8 cellular contexts compared by ENCODE assay signal in genomic region chr16:68022278-68022727, GRCh38. TPM values are rescaled to one million over a fixed set of nuclear protein-coding genes. Genes with fewer than 3 reads are reported as not detected.
A peak's percentile ranks its signal among the peaks of the same experiment; 100 is the strongest.
DNase-seq lines count a peak whose midpoint lies in the region; FAIRE-seq and TF ChIP-seq lines count a peak whose summit lies in the region.

No MANE protein-coding gene starts in this region.

- H3K9me3 ChIP-seq in esophagus muscularis mucosa (no peaks in the 10 kb centered on the region), parathyroid adenoma (ENCODE audit: control insufficient read depth, low read length) (no peaks in the 10 kb centered on the region)

- POLR2A ChIA-PET in RWPE1 (lab: Yijun Ruan, JAX; ENCODE audit: low non-redundant PET) = interaction anchor here (0.6 kb wide), 1 partner anchor 10 kb away, joined by 3 read pairs; no protein-coding TSS in a partner anchor

- peak overlapping the region; percentile 96 for H3K27ac Mint-ChIP-seq in activated CD4-positive, alpha-beta T cell treated with anti-CD3 and anti-CD28 coated beads, Interleukin-2, amount 10 ng/mL, durations not matched to agents 24 days and 14 days

- H3K4me1 Mint-ChIP-seq in activated CD4-positive, alpha-beta T cell treated with anti-CD3 and anti-CD28 coated beads, Interleukin-2, amount 10 ng/mL, durations not matched to agents 24 days and 14 days = peaks cover 21% of the 10 kb centered on the region

- peaks cover 29% of the 10 kb centered on the region for H3K36me3 Mint-ChIP-seq in activated CD4-positive, alpha-beta T cell treated with anti-CD3 and anti-CD28 coated beads, Interleukin-2, amount 10 ng/mL, durations not matched to agents 24 days and 14 days (ENCODE audit: low read depth)

- H3K4me3 ChIP-seq in esophagus muscularis mucosa = peak overlapping the region; percentile 74 to 97 (median 87)
- H3K4me3 ChIP-seq in parathyroid adenoma (ENCODE audit: low read depth, low read length) = peak overlapping the region; percentile 93

- no peaks in the 10 kb centered on the region for H3K9me3 Mint-ChIP-seq in activated CD4-positive, alpha-beta T cell treated with anti-CD3 and anti-CD28 coated beads, Interleukin-2, amount 10 ng/mL, durations not matched to agents 24 days and 14 days

- no peak for TF ChIP-seq EP300 in esophagus muscularis mucosa (IDR thresholded peaks at IDR 0.05)

- WGBS in esophagus muscularis mucosa = 54% methylated on average over 4 of the region's 19 CpGs

- H3K4me1 ChIP-seq in esophagus muscularis mucosa (peaks cover 26 to 37% (median 30%) of the 10 kb centered on the region in 4 donors), parathyroid adenoma (no peaks in the 10 kb centered on the region)

- FAIRE-seq in H54 (lab: Jason Lieb, UNC) = no peak

- no peak for TF ChIP-seq CTCF in RWPE1 (conservative IDR thresholded peaks at IDR 0.05; ENCODE audit: low read depth)
- TF ChIP-seq CTCF in esophagus muscularis mucosa (IDR thresholded peaks at IDR 0.05) = no peak
- no peak for TF ChIP-seq CTCF in parathyroid adenoma (IDR thresholded peaks at IDR 0.05)
- no peak for TF ChIP-seq CTCF in GM13977 (IDR thresholded peaks at IDR 0.05; ENCODE audit: extremely low read depth, insufficient read depth, missing control alignments)

- intact Hi-C loops in activated CD4-positive, alpha-beta T cell treated with anti-CD3 and anti-CD28 coated beads, Interleukin-2, amount 10 ng/mL, durations not matched to agents 24 days and 14 days (cut with micrococcal nuclease) = loop anchor here (2.0 to 5.0 kb wide), 3 partner anchors 30 to 85 kb away; partner anchors contain the start of genes PSMB10 and SLC12A4
- intact Hi-C loops in esophagus muscularis mucosa (cut with DNase I) = no loop called here

- H3K27me3 ChIP-seq in esophagus muscularis mucosa (no peaks in the 10 kb centered on the region), parathyroid adenoma (ENCODE audit: control insufficient read depth, insufficient read depth, low read length) (no peaks in the 10 kb centered on the region)

- H3K79me2 ChIP-seq in parathyroid adenoma = peaks cover 13% of the 10 kb centered on the region

- peak overlapping the region; percentile 55 for H3K9ac ChIP-seq in parathyroid adenoma

- H3K27ac ChIP-seq in RWPE1 (peak overlapping the region; percentile 70), esophagus muscularis mucosa (replicated peaks in 1 of 4) (peak overlapping the region; percentile 83 to 90 (median 86)), parathyroid adenoma (peak overlapping the region; percentile 87)

- peak overlapping the region; percentile 62 for H3K4me2 ChIP-seq in parathyroid adenoma (ENCODE audit: low read length)

- H3K36me3 ChIP-seq in esophagus muscularis mucosa (peaks cover 0 to 27% (median 13%) of the 10 kb centered on the region in 4 donors), parathyroid adenoma (ENCODE audit: control insufficient read depth, insufficient read depth, low read length) (no peaks in the 10 kb centered on the region)

- H2AFZ ChIP-seq in parathyroid adenoma = peak overlapping the region; percentile 99

- in situ Hi-C loops in GM13977 (cut with MboI; ENCODE audit: low pct_unique_long_range_greater_than_20kb, low sequenced_read_pairs, unreplicated experiment) = no loop called here

- peak overlapping the region; percentile 95 for H3K4me3 Mint-ChIP-seq in activated CD4-positive, alpha-beta T cell treated with anti-CD3 and anti-CD28 coated beads, Interleukin-2, amount 10 ng/mL, durations not matched to agents 24 days and 14 days

- TF ChIP-seq POLR2A in esophagus muscularis mucosa (IDR thresholded peaks at IDR 0.05; ENCODE audit: low read depth) (no peak), H54 (IDR thresholded peaks at IDR 0.05; ENCODE audit: low read depth, low read length) (no peak)

- CTCF ChIA-PET in RWPE1 (lab: Yijun Ruan, JAX) = interaction anchor here (0.6 to 1.1 kb wide), 3 partner anchors 19 to 52 kb away, joined by 3 to 7 read pairs (median 5); no protein-coding TSS in a partner anchor

- no peak for DNase-seq in activated CD4-positive, alpha-beta T cell treated with anti-CD3 and anti-CD28 coated beads, Interleukin-2, amount 10 ng/mL, durations not matched to agents 24 days and 14 days
- no peak for DNase-seq in activated CD4-positive, alpha-beta T cell treated with anti-CD3 and anti-CD28 coated beads, Interleukin-2, amount 50 U/mL, for 48 hours
- DNase-seq in RWPE1 (ENCODE audit: low spot score) = no peak
- no peak for DNase-seq in esophagus muscularis mucosa (ENCODE audit: extremely low spot score)
- no peak for DNase-seq in GM13977 (ENCODE audit: low spot score)
- DNase-seq in COR-L47 (lab: John Stamatoyannopoulos, UW) = no peak
- DNase-seq in H54 (ENCODE audit: insufficient read length, low spot score) = no peak

- no peaks in the 10 kb centered on the region for H3K27me3 Mint-ChIP-seq in activated CD4-positive, alpha-beta T cell treated with anti-CD3 and anti-CD28 coated beads, Interleukin-2, amount 10 ng/mL, durations not matched to agents 24 days and 14 days

RNA-seq across cellular contexts. Expression of gene DDX28, which starts 0.7 kb away (rescaled TPM):
- total RNA-seq in activated CD4-positive, alpha-beta T cell treated with anti-CD3 and anti-CD28 coated beads, Interleukin-2, amount 10 ng/mL, durations not matched to agents 24 days and 14 days = 23.9 and 26.1 TPM in 2 replicates
- 10 to 100 TPM in 1 of 4 donors, 1 to 10 TPM in 3; 5.0 to 10.1 (median 8.4) TPM for total RNA-seq in esophagus muscularis mucosa

RNA-seq across cellular contexts. Expression of gene DUS2, which starts 0.8 kb away (rescaled TPM):
- total RNA-seq in activated CD4-positive, alpha-beta T cell treated with anti-CD3 and anti-CD28 coated beads, Interleukin-2, amount 10 ng/mL, durations not matched to agents 24 days and 14 days = 35.3 and 42.6 TPM in 2 replicates
- 10 to 100 TPM in 1 of 4 donors, 1 to 10 TPM in 3; 8.4 to 12.5 (median 9.7) TPM for total RNA-seq in esophagus muscularis mucosa

RNA-seq across cellular contexts. Expression of gene DPEP2NB, which starts 6.6 kb away (rescaled TPM):
- total RNA-seq in activated CD4-positive, alpha-beta T cell treated with anti-CD3 and anti-CD28 coated beads, Interleukin-2, amount 10 ng/mL, durations not matched to agents 24 days and 14 days = not detected in 2 replicates
- total RNA-seq in esophagus muscularis mucosa = not detected

RNA-seq across cellular contexts. Expression of gene DPEP2, which starts 23.0 kb away (rescaled TPM):
- total RNA-seq in activated CD4-positive, alpha-beta T cell treated with anti-CD3 and anti-CD28 coated beads, Interleukin-2, amount 10 ng/mL, durations not matched to agents 24 days and 14 days = 1.7 and 2.3 TPM in 2 replicates
- total RNA-seq in esophagus muscularis mucosa = 1 to 10 TPM; 1.4 to 5.5 (median 3.7) TPM

RNA-seq across cellular contexts. Expression of gene DPEP3, which starts 42.0 kb away (rescaled TPM):
- not detected in 2 replicates for total RNA-seq in activated CD4-positive, alpha-beta T cell treated with anti-CD3 and anti-CD28 coated beads, Interleukin-2, amount 10 ng/mL, durations not matched to agents 24 days and 14 days
- total RNA-seq in esophagus muscularis mucosa = under 1 TPM in 1 of 4 donors, not detected in 3; 0.17 TPM
